Comparison of ENCODE assay signal across 18 cellular contexts in genomic region chr18:61831071-61831470, GRCh38.
DNase-seq lines count a peak whose midpoint lies in the region; FAIRE-seq and TF ChIP-seq lines count a peak whose summit lies in the region.
"Had no signal": no experiment of that assay in that cellular context is flagged by ENCODE, and none has a peak within 500 bp of the region (broad histone marks: within the 10 kb centered on the region; RNA-seq: fewer than 3 reads in every experiment).

No MANE protein-coding gene starts in this region.

- no peaks in the 10 kb centered on the region for H3K27me3 ChIP-seq in fibroblast of lung (ENCODE audit: control insufficient read depth, insufficient read depth, low read length)

- H3K9me3 ChIP-seq in fibroblast of lung (ENCODE audit: control insufficient read depth, insufficient read depth, low read depth, low read length), result no peaks in the 10 kb centered on the region

- DNase-seq in DMS79 treated with DMSO at 0.1 percent for 48 hours (lab: John Stamatoyannopoulos, UW), result peak; percentile 55
- peak; percentile 68 for DNase-seq in NCI-H2227 (lab: John Stamatoyannopoulos, UW; ENCODE audit: unreplicated experiment)
- peak; percentile 18 to 41 for DNase-seq in fibroblast of lung (ENCODE audit: low read depth in 2 of 2)
- DNase-seq in non-pigmented ciliary epithelial cell (ENCODE audit: low read depth), result peak; percentile 22
- DNase-seq in activated CD4-positive, alpha-beta T cell treated with anti-CD3 and anti-CD28 coated beads, Interleukin-2, amount 10 ng/mL, durations not matched to agents 7 days and 5 days, result no peak
- no peak for DNase-seq in frontal cortex (ENCODE audit: low spot score in 2 of 2)
- DNase-seq in NAMALWA (ENCODE audit: low spot score), result no peak
- DNase-seq in DMS114 treated with DMSO at 0.1 percent for 48 hours (lab: John Stamatoyannopoulos, UW; ENCODE audit: unreplicated experiment), result no peak
- DNase-seq: activated CD4-positive, alpha-beta T cell treated with anti-CD3 and anti-CD28 coated beads, Interleukin-2, amount 50 U/mL, for 1 hour; activated naive CD4-positive, alpha-beta T cell treated with anti-CD3 and anti-CD28 coated beads, Interleukin-2, amount 10 ng/mL, durations not matched to agents 7 days and 5 days; hypothalamus; kidney glomerular epithelial cell; NCI-H2081 treated with DMSO at 0.1 percent for 48 hours; NCI-H774; small intestine had no signal

- H3K4me1 ChIP-seq in fibroblast of lung (ENCODE audit: control insufficient read depth, extremely low read depth, insufficient read depth, low read length), result peaks cover 9% of the 10 kb centered on the region

- H3K4me3 Mint-ChIP-seq in activated CD4-positive, alpha-beta T cell treated with anti-CD3 and anti-CD28 coated beads, Interleukin-2, amount 10 ng/mL, durations not matched to agents 7 days and 5 days, result no peak overlapping the region
- H3K4me3 Mint-ChIP-seq: activated naive CD4-positive, alpha-beta T cell treated with anti-CD3 and anti-CD28 coated beads, Interleukin-2, amount 10 ng/mL, durations not matched to agents 7 days and 5 days; IgD-negative memory B cell had no signal

- no peaks in the 10 kb centered on the region for H3K36me3 Mint-ChIP-seq in activated CD4-positive, alpha-beta T cell treated with anti-CD3 and anti-CD28 coated beads, Interleukin-2, amount 10 ng/mL, durations not matched to agents 7 days and 5 days (ENCODE audit: low read depth)
- H3K36me3 Mint-ChIP-seq: activated naive CD4-positive, alpha-beta T cell treated with anti-CD3 and anti-CD28 coated beads, Interleukin-2, amount 10 ng/mL, durations not matched to agents 7 days and 5 days; IgD-negative memory B cell had no signal

- CTCF ChIA-PET in activated CD4-positive, alpha-beta T cell treated with anti-CD3 and anti-CD28 coated beads, Interleukin-2, amount 10 ng/mL, durations not matched to agents 7 days and 5 days (lab: Charles Lee), result no interaction called here

- peaks cover 12% of the 10 kb centered on the region for H3K79me2 ChIP-seq in fibroblast of lung (ENCODE audit: control insufficient read depth, insufficient read depth, low read length)

- H3K9ac ChIP-seq in fibroblast of lung (ENCODE audit: insufficient read depth, low read length), result no peak overlapping the region

- H3K36me3 ChIP-seq in fibroblast of lung (ENCODE audit: control insufficient read depth, insufficient read depth, low read length), result no peaks in the 10 kb centered on the region

- no peak for TF ChIP-seq CTCF in fibroblast of lung (conservative IDR thresholded peaks at IDR 0.05 in 1 of 2, IDR thresholded peaks at IDR 0.05 in 1 of 2; ENCODE audit: low read depth in 1 of 2, low read length in 2 of 2)

- no peak overlapping the region for H3K4me3 ChIP-seq in fibroblast of lung (replicated peaks in 1 of 4; ENCODE audit: control extremely low read depth in 1 of 4, insufficient read depth in 1 of 4, low read depth in 3 of 4, low read length in 4 of 4)

- peaks cover 11% of the 10 kb centered on the region for H3K27me3 Mint-ChIP-seq in activated CD4-positive, alpha-beta T cell treated with anti-CD3 and anti-CD28 coated beads, Interleukin-2, amount 10 ng/mL, durations not matched to agents 7 days and 5 days

- POLR2A ChIA-PET in activated CD4-positive, alpha-beta T cell treated with anti-CD3 and anti-CD28 coated beads, Interleukin-2, amount 10 ng/mL, durations not matched to agents 7 days and 5 days (lab: Charles Lee), result no interaction called here

- H3K27ac Mint-ChIP-seq in activated CD4-positive, alpha-beta T cell treated with anti-CD3 and anti-CD28 coated beads, Interleukin-2, amount 10 ng/mL, durations not matched to agents 7 days and 5 days, result no peak overlapping the region
- H3K27ac Mint-ChIP-seq: activated naive CD4-positive, alpha-beta T cell treated with anti-CD3 and anti-CD28 coated beads, Interleukin-2, amount 10 ng/mL, durations not matched to agents 7 days and 5 days; IgD-negative memory B cell had no signal

- no peak overlapping the region for H3K4me2 ChIP-seq in fibroblast of lung (ENCODE audit: extremely low read depth, insufficient read depth, low read length)

- no peak overlapping the region for H3K27ac ChIP-seq in fibroblast of lung (ENCODE audit: insufficient read depth, low read length)

- no peaks in the 10 kb centered on the region for H4K20me1 ChIP-seq in fibroblast of lung (ENCODE audit: control insufficient read depth, extremely low read depth, insufficient read depth, low read length)

- no peak for FAIRE-seq in frontal cortex (lab: Jason Lieb, UNC)
- FAIRE-seq: H1, RCC 7860 had no signal

- no peaks in the 10 kb centered on the region for H3K9me3 Mint-ChIP-seq in activated CD4-positive, alpha-beta T cell treated with anti-CD3 and anti-CD28 coated beads, Interleukin-2, amount 10 ng/mL, durations not matched to agents 7 days and 5 days
- H3K9me3 Mint-ChIP-seq: activated naive CD4-positive, alpha-beta T cell treated with anti-CD3 and anti-CD28 coated beads, Interleukin-2, amount 10 ng/mL, durations not matched to agents 7 days and 5 days had no signal

- no peak overlapping the region for H2AFZ ChIP-seq in fibroblast of lung (ENCODE audit: low read length)

- H3K4me1 Mint-ChIP-seq in activated CD4-positive, alpha-beta T cell treated with anti-CD3 and anti-CD28 coated beads, Interleukin-2, amount 10 ng/mL, durations not matched to agents 7 days and 5 days, result peaks cover 18% of the 10 kb centered on the region

Comparison
In these comparisons a context has a peak if more than half of its experiments do, and no peak if none do; other contexts are left out.
1. DNase-seq: peak in DMS79 treated with DMSO at 0.1 percent for 48 hours (single experiment), NCI-H2227 (single experiment), fibroblast of lung (2 of 2) and non-pigmented ciliary epithelial cell (single experiment); none in activated CD4-positive, alpha-beta T cell treated with anti-CD3 and anti-CD28 coated beads, Interleukin-2, amount 10 ng/mL, durations not matched to agents 7 days and 5 days (single experiment), frontal cortex (0 of 2), NAMALWA (single experiment) and DMS114 treated with DMSO at 0.1 percent for 48 hours (single experiment).